ENCODE assay signal across 8 cellular contexts in the genomic region with DNA sequence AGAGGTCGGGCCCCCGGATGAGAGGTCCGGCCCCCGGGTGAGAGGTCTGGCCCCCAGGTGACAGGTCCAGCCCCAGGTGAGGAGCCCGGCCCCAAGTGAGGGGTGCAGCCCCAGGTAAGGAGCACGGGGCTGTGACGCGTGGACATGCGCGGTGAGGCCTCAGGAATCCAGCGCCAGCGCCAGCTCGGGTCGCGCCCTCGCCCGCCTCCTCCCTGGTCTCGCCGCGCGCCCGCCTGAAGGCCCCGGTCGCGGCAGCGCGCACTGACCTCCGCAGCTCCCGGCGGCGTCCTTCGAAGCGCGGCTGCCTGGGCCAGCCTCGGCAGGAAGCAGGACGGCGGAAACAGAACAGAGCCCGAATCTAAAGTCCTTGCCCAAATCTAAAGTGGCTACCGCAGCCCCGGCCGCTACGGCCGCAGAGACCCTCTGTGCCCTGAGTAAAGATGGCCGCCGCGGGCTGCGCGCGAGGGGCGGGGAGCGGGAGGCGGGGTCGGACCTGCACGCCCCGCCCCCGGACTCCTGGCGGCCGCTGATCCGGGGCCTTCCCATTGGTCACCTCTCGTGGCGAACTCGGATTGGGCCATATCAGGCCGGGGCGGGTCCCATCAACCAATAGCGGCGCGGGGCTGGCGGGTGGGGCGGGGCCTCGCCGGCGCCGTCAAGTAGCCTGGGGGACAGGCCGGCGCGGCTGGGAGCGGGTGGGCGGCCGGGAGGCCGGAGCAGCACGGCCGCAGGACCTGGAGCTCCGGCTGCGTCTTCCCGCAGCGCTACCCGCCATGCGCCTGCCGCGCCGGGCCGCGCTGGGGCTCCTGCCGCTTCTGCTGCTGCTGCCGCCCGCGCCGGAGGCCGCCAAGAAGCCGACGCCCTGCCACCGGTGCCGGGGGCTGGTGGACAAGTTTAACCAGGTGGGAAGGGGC. TPM values are rescaled to one million over a fixed set of nuclear protein-coding genes. Genes with fewer than 3 reads are reported as not detected.
DNase-seq lines count a peak whose midpoint lies in the region; ATAC-seq and TF ChIP-seq lines count a peak whose summit lies in the region.

TSS of gene ALG12 (minus strand) at position 442 of the 914 bp plus-strand sequence. CDS start 4,673 bp downstream, outside the sequence.
A gene with protein sequence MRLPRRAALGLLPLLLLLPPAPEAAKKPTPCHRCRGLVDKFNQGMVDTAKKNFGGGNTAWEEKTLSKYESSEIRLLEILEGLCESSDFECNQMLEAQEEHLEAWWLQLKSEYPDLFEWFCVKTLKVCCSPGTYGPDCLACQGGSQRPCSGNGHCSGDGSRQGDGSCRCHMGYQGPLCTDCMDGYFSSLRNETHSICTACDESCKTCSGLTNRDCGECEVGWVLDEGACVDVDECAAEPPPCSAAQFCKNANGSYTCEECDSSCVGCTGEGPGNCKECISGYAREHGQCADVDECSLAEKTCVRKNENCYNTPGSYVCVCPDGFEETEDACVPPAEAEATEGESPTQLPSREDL (plus strand): TSS at position 638 of the 914 bp plus-strand sequence. CDS start 136 bp downstream, at position 774.

- no peaks in the 10 kb centered on the region for H3K27me3 ChIP-seq in gastroesophageal sphincter

- peak within 1 kb of the TSS; percentile 88 for H3K27ac Mint-ChIP-seq in activated naive CD4-positive, alpha-beta T cell treated with anti-CD3 and anti-CD28 coated beads, Interleukin-2, amount 10 ng/mL, durations not matched to agents 7 days and 5 days

- CTCF ChIA-PET in activated naive CD4-positive, alpha-beta T cell treated with anti-CD3 and anti-CD28 coated beads, Interleukin-2, amount 10 ng/mL, durations not matched to agents 7 days and 5 days (lab: Charles Lee): interaction anchor here (3.1 kb wide), 1 partner anchor 151 kb away, joined by 14 read pairs; no protein-coding TSS in a partner anchor

- DNase-seq in GM04504 (ENCODE audit: low read depth) (peak; percentile 92), HFF-Myc (ENCODE audit: extremely low read depth, low read depth) (peak; percentile 81), NAMALWA (ENCODE audit: low spot score) (peak; percentile 96), SK-N-MC (ENCODE audit: low read depth, low spot score) (peak; percentile 57), non-pigmented ciliary epithelial cell (ENCODE audit: low read depth) (peak; percentile 69), substantia nigra (lab: John Stamatoyannopoulos, UW) (peak; percentile 76 to 99 (median 96))
- peak; percentile 98 for DNase-seq in activated naive CD4-positive, alpha-beta T cell treated with anti-CD3 and anti-CD28 coated beads, Interleukin-2, amount 10 ng/mL, durations not matched to agents 7 days and 5 days

- H3K27ac ChIP-seq in SK-N-MC: peak within 1 kb of the TSS; percentile 74
- peak within 1 kb of the TSS; percentile 55 to 97 (median 95) for H3K27ac ChIP-seq in gastroesophageal sphincter
- peak within 1 kb of the TSS; percentile 89 for H3K27ac ChIP-seq in substantia nigra (ENCODE audit: low read depth, low read length, poor library complexity, severe bottlenecking)

- TF ChIP-seq CTCF in HFF-Myc (IDR thresholded peaks at IDR 0.05; ENCODE audit: low read depth, low read length, missing control alignments) (no peak), gastroesophageal sphincter (IDR thresholded peaks at IDR 0.05) (peak in 1 of 4 experiments; percentile 31)

- WGBS in gastroesophageal sphincter (ENCODE audit: low coverage in 1 of 2), 2 donors: no CpG with 5 or more reads among the region's 103 CpGs

- peaks cover 0 to 33% (median 14%) of the 10 kb centered on the region in 3 donors for H3K4me1 ChIP-seq in gastroesophageal sphincter

- peak within 1 kb of the TSS; percentile 77 for H3K4me3 Mint-ChIP-seq in activated naive CD4-positive, alpha-beta T cell treated with anti-CD3 and anti-CD28 coated beads, Interleukin-2, amount 10 ng/mL, durations not matched to agents 7 days and 5 days

- H3K36me3 Mint-ChIP-seq in activated naive CD4-positive, alpha-beta T cell treated with anti-CD3 and anti-CD28 coated beads, Interleukin-2, amount 10 ng/mL, durations not matched to agents 7 days and 5 days: peaks cover 15% of the 10 kb centered on the region

- H3K4me3 ChIP-seq in HFF-Myc (replicated peaks; ENCODE audit: low read depth, low read length) (peak within 1 kb of the TSS; percentile 80), SK-N-MC (peak within 1 kb of the TSS; percentile 98), gastroesophageal sphincter (peak within 1 kb of the TSS; percentile 64 to 91)

- H3K9me3 ChIP-seq in SK-N-MC (ENCODE audit: low read depth, low read length) (no peaks in the 10 kb centered on the region), gastroesophageal sphincter (no peaks in the 10 kb centered on the region)

- TF ChIP-seq POLR2A in gastroesophageal sphincter (IDR thresholded peaks at IDR 0.05): peak; percentile 73 to 75

- H3K9me3 Mint-ChIP-seq in activated naive CD4-positive, alpha-beta T cell treated with anti-CD3 and anti-CD28 coated beads, Interleukin-2, amount 10 ng/mL, durations not matched to agents 7 days and 5 days: no peaks in the 10 kb centered on the region

- peak within 1 kb of the TSS; percentile 92 for H3K9ac ChIP-seq in SK-N-MC (ENCODE audit: insufficient read length)

- H3K36me3 ChIP-seq in SK-N-MC (ENCODE audit: insufficient read depth, low read length) (peaks cover 6% of the 10 kb centered on the region; the same call in 1 of the 2 replicates), gastroesophageal sphincter (peaks cover 0 to 35% of the 10 kb centered on the region in 2 donors)

- H3K4me1 Mint-ChIP-seq in activated naive CD4-positive, alpha-beta T cell treated with anti-CD3 and anti-CD28 coated beads, Interleukin-2, amount 10 ng/mL, durations not matched to agents 7 days and 5 days: peaks cover 34% of the 10 kb centered on the region

- TF ChIP-seq EP300 in gastroesophageal sphincter (IDR thresholded peaks at IDR 0.05): no peak

- no peaks in the 10 kb centered on the region for H3K27me3 Mint-ChIP-seq in activated naive CD4-positive, alpha-beta T cell treated with anti-CD3 and anti-CD28 coated beads, Interleukin-2, amount 10 ng/mL, durations not matched to agents 7 days and 5 days

- ATAC-seq in gastroesophageal sphincter: peak; percentile 99

RNA-seq across cellular contexts. Expression of gene ALG12, which starts in this region (rescaled TPM):
- 10 to 100 TPM; 18.8 to 30.0 (median 22.6) TPM for total RNA-seq in gastroesophageal sphincter

RNA-seq across cellular contexts. Expression of the second gene that starts in this region (rescaled TPM):
- total RNA-seq in gastroesophageal sphincter: 10 to 100 TPM; 21.9 to 36.2 (median 30.9) TPM

Comparison
In these comparisons a context has a peak if more than half of its experiments do, and no peak if none do; other contexts are left out.
1. Peak in every context shown above with its lines: DNase-seq, ATAC-seq, H3K4me3 ChIP-seq and H3K27ac ChIP-seq.